ENCODE assay signal across 8 cellular contexts in the genomic region with DNA sequence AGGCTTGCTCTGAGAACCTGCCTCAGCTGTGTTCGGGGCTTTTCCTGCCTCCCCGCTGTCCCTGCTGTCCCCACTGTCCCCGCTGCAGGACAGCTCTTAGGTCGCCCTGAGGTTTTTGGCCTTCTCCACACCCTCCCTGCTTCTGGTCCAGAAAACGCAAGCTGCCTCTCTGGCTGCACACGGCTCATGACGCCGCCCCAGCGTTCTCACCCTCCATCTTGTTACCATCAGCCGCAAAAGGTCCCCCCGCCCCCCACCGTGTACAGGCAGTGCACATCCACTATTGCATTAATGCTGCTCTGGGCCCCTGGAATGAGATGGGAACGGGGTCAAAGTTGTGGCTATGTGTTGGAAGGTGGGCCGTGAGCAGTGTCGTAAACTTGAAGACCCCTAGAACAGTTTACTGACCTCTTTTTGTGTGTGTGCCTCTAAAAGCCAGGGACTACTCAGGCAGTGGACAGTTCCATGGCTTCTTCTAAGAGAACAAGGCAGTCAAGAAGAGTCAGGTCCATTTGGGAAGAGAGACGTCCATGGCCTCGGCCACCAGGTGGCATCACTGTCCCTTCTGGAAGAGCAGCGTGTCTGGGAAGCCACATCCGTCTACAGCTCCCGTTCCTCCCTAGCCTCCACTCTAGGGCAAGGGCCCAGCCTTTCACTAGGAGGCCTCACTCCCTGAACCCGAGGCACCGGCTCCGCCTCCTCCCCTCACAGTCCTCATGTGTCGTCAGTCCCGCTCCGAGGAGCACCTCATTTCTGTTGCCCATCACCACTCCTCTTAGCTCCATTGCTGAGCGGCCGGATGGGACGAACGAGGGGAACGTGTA. TPM values are rescaled to one million over a fixed set of nuclear protein-coding genes. Genes with fewer than 3 reads are reported as not detected.
DNase-seq lines count a peak whose midpoint lies in the region; ATAC-seq and TF ChIP-seq lines count a peak whose summit lies in the region.

No MANE protein-coding gene starts in this region.

- peak; percentile 75 for ATAC-seq in GM18867 (IDR thresholded peaks at IDR 0.05; ENCODE audit: unreplicated experiment)
- peak; percentile 99 for ATAC-seq in SK-N-SH treated with all-trans-retinoic acid at 6 μM for 48 hours
- peak; percentile 89 to 92 for ATAC-seq in activated naive CD4-positive, alpha-beta T cell treated with anti-CD3 and anti-CD28 coated beads, Interleukin-2, amount 50 U/mL, for 72 hours
- peak; percentile 94 for ATAC-seq in Right ventricle myocardium superior (ENCODE audit: poor library complexity)
- ATAC-seq in upper lobe of right lung: peak; percentile 98

- CTCF ChIA-PET in A673 (lab: Charles Lee): interaction anchor here (0.6 to 2.2 kb wide), 5 partner anchors 16 to 139 kb away, joined by 3 to 25 read pairs (median 6); no protein-coding TSS in a partner anchor

- H3K27ac ChIP-seq in A673 (ENCODE audit: low read depth, low read length, poor library complexity, severe bottlenecking) (no peak overlapping the region), upper lobe of right lung (no peak overlapping the region)

- H3K4me1 ChIP-seq in A673 (ENCODE audit: insufficient read depth, low read length, poor library complexity, severe bottlenecking): no peaks in the 10 kb centered on the region
- no peaks in the 10 kb centered on the region for H3K4me1 ChIP-seq in upper lobe of right lung

- no peak overlapping the region for H3K27ac Mint-ChIP-seq in activated naive CD4-positive, alpha-beta T cell treated with anti-CD3 and anti-CD28 coated beads, Interleukin-2, amount 50 U/mL, for 72 hours

- H3K36me3 ChIP-seq in A673 (ENCODE audit: insufficient read depth, low read length, poor library complexity, severe bottlenecking): no peaks in the 10 kb centered on the region
- H3K36me3 ChIP-seq in upper lobe of right lung: no peaks in the 10 kb centered on the region

- no peaks in the 10 kb centered on the region for H3K9me3 ChIP-seq in A673 (ENCODE audit: low read depth, low read length, poor library complexity, severe bottlenecking)
- no peaks in the 10 kb centered on the region for H3K9me3 ChIP-seq in upper lobe of right lung

- intact Hi-C loops in A673 (cut with micrococcal nuclease; ENCODE audit: unreplicated experiment) (loop anchor here (1.0 to 10.0 kb wide), 3 partner anchors 136 to 1017 kb away; a partner anchor contains a TSS), Right ventricle myocardium superior (cut with DNase I) (loop anchor here (2.0 to 5.0 kb wide), 2 partner anchors 50 to 135 kb away; no protein-coding TSS in a partner anchor), posterior vena cava (cut with DNase I) (loop anchor here (2.0 to 5.0 kb wide), 2 partner anchors 131 to 135 kb away; no protein-coding TSS in a partner anchor), upper lobe of right lung (cut with DNase I) (loop anchor here (5.0 kb wide), 1 partner anchor 135 kb away; no protein-coding TSS in a partner anchor)

- BruUV-seq in A673 (replicated peaks; lab: Mats Ljungman, UMichigan): no TSS peak

- POLR2A ChIA-PET in A673 (lab: Charles Lee; ENCODE audit: low non-redundant PET): interaction anchor here (0.7 kb wide), 1 partner anchor 57 kb away, joined by 4 read pairs; no protein-coding TSS in a partner anchor

- H3K9me3 Mint-ChIP-seq in activated naive CD4-positive, alpha-beta T cell treated with anti-CD3 and anti-CD28 coated beads, Interleukin-2, amount 50 U/mL, for 72 hours: no peaks in the 10 kb centered on the region

- H3K36me3 Mint-ChIP-seq in activated naive CD4-positive, alpha-beta T cell treated with anti-CD3 and anti-CD28 coated beads, Interleukin-2, amount 50 U/mL, for 72 hours: no peaks in the 10 kb centered on the region

- H3K4me3 ChIP-seq in A673 (ENCODE audit: low read depth, low read length, poor library complexity, severe bottlenecking): no peak overlapping the region
- H3K4me3 ChIP-seq in upper lobe of right lung: no peak overlapping the region

- DNase-seq in A673 (ENCODE audit: low spot score) (peak; percentile 92), NCI-H1105 treated with DMSO at 0.1 percent for 48 hours (lab: John Stamatoyannopoulos, UW) (peak; percentile 86), Right ventricle myocardium superior (peak; percentile 94), posterior vena cava (ENCODE audit: low spot score) (peak; percentile 96), upper lobe of right lung (peak; percentile 92)
- peak; percentile 70 to 79 for DNase-seq in activated naive CD4-positive, alpha-beta T cell treated with anti-CD3 and anti-CD28 coated beads, Interleukin-2, amount 50 U/mL, for 72 hours (ENCODE audit: low spot score in 2 of 2)

- TF ChIP-seq CTCF in A673 (conservative IDR thresholded peaks at IDR 0.05; ENCODE audit: low read depth, low read length) (peak; percentile 85), upper lobe of right lung (IDR thresholded peaks at IDR 0.05) (peak; percentile 83)

- H3K27me3 ChIP-seq in A673 (replicated peaks; ENCODE audit: insufficient read depth, low read depth, low read length, poor library complexity): no peaks in the 10 kb centered on the region
- H3K27me3 ChIP-seq in upper lobe of right lung: no peaks in the 10 kb centered on the region

TF ChIP-seq in SK-N-SH treated with all-trans-retinoic acid at 6 μM for 48 hours, 23 proteins besides CTCF, POLR2A, EP300 and RAD21:
- no peak for TF ChIP-seq ZNF70 (CRISPR knock-in tag; IDR thresholded peaks at IDR 0.05)
- TF ChIP-seq ZFP3 (CRISPR knock-in tag; IDR thresholded peaks at IDR 0.05): 0 out of 2 replicates have a peak, but pooled peaks have one; percentile 48
TF ChIP-seq in SK-N-SH treated with all-trans-retinoic acid at 6 μM for 48 hours: peak in this region for 1.

RNA-seq across cellular contexts. Expression of a gene that starts 38.5 kb away (rescaled TPM):
- total RNA-seq in A673 (2021) (51.1 and 57.6 TPM in 2 replicates), Right ventricle myocardium superior (94.7 TPM), posterior vena cava (10 to 100 TPM; 59.1 to 74.7 TPM), upper lobe of right lung (84.4 TPM)
- 10 to 100 TPM; 63.6 to 87.7 TPM for total RNA-seq in activated naive CD4-positive, alpha-beta T cell treated with anti-CD3 and anti-CD28 coated beads, Interleukin-2, amount 50 U/mL, for 72 hours
